In the genomic region with DNA sequence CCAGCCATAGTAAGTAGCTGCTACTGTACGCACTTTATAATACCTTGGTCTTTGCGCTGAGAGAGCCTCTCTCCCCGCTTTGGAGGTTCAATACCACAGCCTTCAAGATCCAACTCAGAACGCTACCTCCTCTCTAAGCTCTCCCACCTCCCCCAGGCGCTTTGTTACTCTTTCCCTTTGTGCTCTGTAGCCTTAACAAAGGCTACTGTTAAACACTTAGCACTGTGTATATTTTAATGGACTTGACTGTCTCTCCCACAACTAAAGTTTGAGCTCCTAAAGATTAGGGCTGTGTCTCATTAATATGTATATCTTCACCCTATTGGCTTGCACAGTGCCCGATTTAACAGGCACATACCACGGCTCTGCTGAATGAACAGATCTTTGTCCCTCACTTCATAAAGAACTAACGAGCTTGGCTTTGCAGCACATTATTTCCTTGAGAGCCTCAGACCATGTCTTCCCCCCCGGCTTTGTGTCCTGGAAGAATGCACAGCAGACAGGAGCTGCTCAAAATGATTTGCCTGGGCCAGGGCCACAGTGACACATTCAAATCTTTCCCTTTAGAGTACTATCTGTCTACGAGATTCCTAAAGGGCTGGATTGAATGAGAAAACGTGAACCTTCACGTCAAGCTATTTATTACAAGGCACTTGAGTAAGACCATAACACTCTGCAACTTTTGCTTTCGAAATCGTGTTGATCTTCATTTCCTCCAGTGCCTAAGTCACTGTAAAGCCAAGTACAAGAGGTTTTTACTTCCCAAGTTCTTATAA, we compare ENCODE assay signal across 8 cellular contexts. TPM values are rescaled to one million over a fixed set of nuclear protein-coding genes. Genes with fewer than 3 reads are reported as not detected.
DNase-seq lines count a peak whose midpoint lies in the region; ATAC-seq and TF ChIP-seq lines count a peak whose summit lies in the region.

No MANE protein-coding gene starts in this region.

- peak overlapping the region; percentile 37 for H3K9ac ChIP-seq in Loucy (ENCODE audit: low read depth, low read length, poor library complexity, severe bottlenecking)

- peak overlapping the region; percentile 16 to 28 for H3K27ac ChIP-seq in thoracic aorta

- peak overlapping the region; percentile 28 for H3K4me2 ChIP-seq in Loucy (ENCODE audit: low read depth, low read length, poor library complexity, severe bottlenecking)

- peak; percentile 55 for ATAC-seq in GM19324 (IDR thresholded peaks at IDR 0.05; ENCODE audit: low FRiP score, unreplicated experiment)
- no peak for ATAC-seq in thoracic aorta (ENCODE audit: insufficient number of reproducible peaks, low FRiP score, low read depth)
- no peak for ATAC-seq in GM21786 (IDR thresholded peaks at IDR 0.05; ENCODE audit: unreplicated experiment)

- H3K79me2 ChIP-seq in Loucy (ENCODE audit: insufficient read depth, low read length): no peaks in the 10 kb centered on the region

- TF ChIP-seq CTCF in AG10803 (conservative IDR thresholded peaks at IDR 0.05; ENCODE audit: low read length) (no peak), Loucy (conservative IDR thresholded peaks at IDR 0.05; ENCODE audit: low read length) (no peak), astrocyte of the cerebellum (IDR thresholded peaks at IDR 0.05; ENCODE audit: low read depth, low read length, missing control alignments) (no peak), kidney epithelial cell (IDR thresholded peaks at IDR 0.05; ENCODE audit: insufficient read depth, low read length, poor library complexity, severe bottlenecking) (no peak), thoracic aorta (IDR thresholded peaks at IDR 0.05) (no peak)

- H3F3A ChIP-seq in Loucy (ENCODE audit: low read depth): no peaks in the 10 kb centered on the region

- H2AFZ ChIP-seq in Loucy (ENCODE audit: low read length): no peak overlapping the region

- no peaks in the 10 kb centered on the region for H3K9me2 ChIP-seq in Loucy (replicated peaks; ENCODE audit: low read depth, low read length)

- H3K27me3 ChIP-seq in Loucy (ENCODE audit: insufficient read depth, low read length, poor library complexity, severe bottlenecking) (no peaks in the 10 kb centered on the region), kidney epithelial cell (ENCODE audit: control insufficient read depth, insufficient read depth, low read length) (no peaks in the 10 kb centered on the region), thoracic aorta (replicated peaks; ENCODE audit: insufficient read depth) (no peaks in the 10 kb centered on the region)

- no peaks in the 10 kb centered on the region for H4K20me1 ChIP-seq in Loucy (ENCODE audit: insufficient read depth, low read length, poor library complexity, severe bottlenecking)

- peak; percentile 80 for DNase-seq in AG10803 (ENCODE audit: low read depth)
- DNase-seq in astrocyte of the cerebellum (ENCODE audit: low read depth): peak; percentile 57
- peak; percentile 70 for DNase-seq in kidney epithelial cell (ENCODE audit: low read depth)
- no peak for DNase-seq in thoracic aorta (ENCODE audit: low spot score)
- DNase-seq in SHP77 treated with DMSO at 0.1 percent for 48 hours (lab: John Stamatoyannopoulos, UW): no peak

- peak overlapping the region; percentile 55 for H3K4me3 ChIP-seq in AG10803 (ENCODE audit: low read length)
- peak overlapping the region; percentile 47 for H3K4me3 ChIP-seq in Loucy (ENCODE audit: low read length, poor library complexity, severe bottlenecking)
- peak overlapping the region; percentile 27 for H3K4me3 ChIP-seq in astrocyte of the cerebellum (ENCODE audit: low read depth, low read length)
- peak overlapping the region; percentile 18 for H3K4me3 ChIP-seq in kidney epithelial cell (ENCODE audit: low read depth, low read length)
- H3K4me3 ChIP-seq in thoracic aorta: peak overlapping the region; percentile 62

- H3K4me1 ChIP-seq in Loucy (ENCODE audit: insufficient read depth, low read length, poor library complexity, severe bottlenecking) (peaks cover 11% of the 10 kb centered on the region), thoracic aorta (ENCODE audit: control insufficient read depth in 1 of 2, low read depth in 2 of 2) (peaks cover 0 to 13% of the 10 kb centered on the region in 2 donors)

- in situ Hi-C loops in astrocyte of the cerebellum (cut with HindIII; ENCODE audit: low sequenced_read_pairs): no loop called here

- H3K36me3 ChIP-seq in Loucy (ENCODE audit: insufficient read depth, low read length): peaks cover 3% of the 10 kb centered on the region; the same call in 1 of the 2 replicates
- H3K36me3 ChIP-seq in kidney epithelial cell (ENCODE audit: control insufficient read depth, insufficient read depth, low read length): no peaks in the 10 kb centered on the region
- H3K36me3 ChIP-seq in thoracic aorta: no peaks in the 10 kb centered on the region

- H3K9me3 ChIP-seq in Loucy (ENCODE audit: insufficient read depth, low read depth, low read length) (no peaks in the 10 kb centered on the region), thoracic aorta (no peaks in the 10 kb centered on the region)

RNA-seq across cellular contexts. Expression of gene ABHD3, which starts 22.1 kb away (rescaled TPM):
- total RNA-seq in kidney epithelial cell (13.7 and 18.4 TPM in 2 replicates), thoracic aorta (10 to 100 TPM in 1 of 2 donors, 1 to 10 TPM in 1; 8.5 to 14.4 TPM)

RNA-seq across cellular contexts. Expression of gene MIB1, which starts 58.1 kb away (rescaled TPM):
- 46.2 and 46.7 TPM in 2 replicates for total RNA-seq in kidney epithelial cell
- total RNA-seq in thoracic aorta: 10 to 100 TPM; 37.9 to 53.6 TPM

Comparison
In these comparisons a context has a peak if more than half of its experiments do, and no peak if none do; other contexts are left out.
1. DNase-seq: peak in AG10803 (single experiment), astrocyte of the cerebellum (single experiment) and kidney epithelial cell (single experiment); none in thoracic aorta (single experiment) and SHP77 treated with DMSO at 0.1 percent for 48 hours (single experiment).
2. Peak in every context shown above with its lines, with median percentiles within 50 percentile points of each other: H3K4me3 ChIP-seq.